Comparison of ENCODE assay signal across 8 cellular contexts in the genomic region with DNA sequence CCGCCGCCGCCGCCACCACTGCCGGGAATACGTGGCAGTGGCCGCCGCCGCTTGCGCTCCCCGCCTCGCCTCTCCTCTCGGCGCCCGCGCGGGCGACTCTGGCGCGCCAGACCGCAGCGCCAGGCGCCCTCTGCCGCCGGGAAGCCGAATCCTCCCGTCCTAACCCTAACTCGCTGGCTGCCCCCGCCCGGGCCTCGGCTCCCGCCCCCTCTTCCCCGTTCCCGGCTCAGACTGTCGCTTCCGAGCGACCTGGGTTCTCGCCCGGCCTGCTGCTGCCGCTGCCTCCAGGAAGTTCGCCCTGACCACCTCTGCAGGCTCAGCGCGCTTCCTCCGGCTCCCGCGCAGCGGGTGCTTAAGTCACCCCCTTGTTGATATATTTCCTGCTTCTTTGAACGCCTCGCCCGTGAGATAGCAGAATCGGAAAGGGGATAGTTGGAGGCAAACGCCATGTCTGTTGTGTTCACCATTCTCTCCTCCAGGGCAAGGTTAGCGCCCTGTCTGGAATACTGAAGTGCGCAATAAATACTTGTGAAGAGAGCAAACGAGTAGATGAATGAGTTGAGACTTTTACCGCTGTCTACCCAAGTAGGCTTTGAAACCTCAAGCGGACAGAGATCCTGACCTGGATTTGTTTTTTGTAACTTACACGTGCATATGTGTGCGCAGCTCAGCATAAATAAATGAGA. TPM values are rescaled to one million over a fixed set of nuclear protein-coding genes. Genes with fewer than 3 reads are reported as not detected.
DNase-seq lines count a peak whose midpoint lies in the region; ATAC-seq and TF ChIP-seq lines count a peak whose summit lies in the region.

A gene with protein sequence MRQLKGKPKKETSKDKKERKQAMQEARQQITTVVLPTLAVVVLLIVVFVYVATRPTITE (minus strand): TSS at position 100 of the 686 bp plus-strand sequence. CDS start 64,202 bp downstream, outside the sequence.

- peak; percentile 92 to 94 for TF ChIP-seq CTCF in Caco-2 (IDR thresholded peaks at IDR 0.05; ENCODE audit: insufficient read depth in 1 of 2, low read depth in 1 of 2, low read length in 1 of 2, severe bottlenecking in 1 of 2, unreplicated experiment in 1 of 2)

- BruUV-seq in Caco-2 (replicated peaks; lab: Mats Ljungman, UMichigan) = no TSS peak

- H3K9me3 ChIP-seq in Caco-2 = no peaks in the 10 kb centered on the region
- H3K9me3 ChIP-seq in endocrine pancreas (ENCODE audit: control insufficient read depth, low read length) = no peaks in the 10 kb centered on the region

- peak; percentile 82 for ATAC-seq in GM21381 (IDR thresholded peaks at IDR 0.05; ENCODE audit: unreplicated experiment)

- H3K4me3 ChIP-seq in Caco-2 (ENCODE audit: low read depth, low read length) = peak within 1 kb of the TSS; percentile 84
- peak within 1 kb of the TSS; percentile 87 for H3K4me3 ChIP-seq in endocrine pancreas (ENCODE audit: control insufficient read depth, insufficient read depth, low read length)

- H3K36me3 ChIP-seq in Caco-2 (ENCODE audit: control insufficient read depth, insufficient read depth, low read length) (no peaks in the 10 kb centered on the region), endocrine pancreas (ENCODE audit: control insufficient read depth, insufficient read depth, low read length) (no peaks in the 10 kb centered on the region)

- H3K27me3 Mint-ChIP-seq in Caco-2 (ENCODE audit: insufficient read depth, unreplicated experiment) = peaks cover 5% of the 10 kb centered on the region

- H3K9me3 Mint-ChIP-seq in Caco-2 (ENCODE audit: unreplicated experiment) = no peaks in the 10 kb centered on the region

- H3K27me3 ChIP-seq in Caco-2 (replicated peaks; ENCODE audit: control insufficient read depth, insufficient read depth, low read length) = no peaks in the 10 kb centered on the region
- H3K27me3 ChIP-seq in endocrine pancreas (ENCODE audit: control insufficient read depth, insufficient read depth, low read length) = no peaks in the 10 kb centered on the region

- H3K4me3 Mint-ChIP-seq in Caco-2 (ENCODE audit: unreplicated experiment) = peak within 1 kb of the TSS; percentile 89

- DNase-seq in Caco-2 = peak; percentile 92 to 97
- DNase-seq in HT1080 (ENCODE audit: low read depth) = peak; percentile 79
- DNase-seq in NOMO-1 treated with DMSO at 0.1 percent for 48 hours (lab: John Stamatoyannopoulos, UW; ENCODE audit: unreplicated experiment) = peak; percentile 57
- DNase-seq in activated CD8-positive, alpha-beta memory T cell treated with anti-CD3 and anti-CD28 coated beads for 4 hours (ENCODE audit: low read depth in 2 of 2) = peak; percentile 26 to 27
- peak; percentile 96 for DNase-seq in mesenteric fat pad (ENCODE audit: low spot score)
- DNase-seq in stimulated activated CD8-positive, alpha-beta memory T cell treated with anti-CD3 and anti-CD28 coated beads, Interleukin-15, amount 100 ng/mL, for 24 hours (ENCODE audit: low read depth) = peak; percentile 31

- peak within 1 kb of the TSS; percentile 63 for H3K27ac Mint-ChIP-seq in Caco-2 (ENCODE audit: unreplicated experiment)

- POLR2A ChIA-PET in Caco-2 (lab: Charles Lee) = no interaction called here

- H3K36me3 Mint-ChIP-seq in Caco-2 (ENCODE audit: insufficient read depth, unreplicated experiment) = peaks cover 6% of the 10 kb centered on the region

- H3K9ac ChIP-seq in endocrine pancreas (ENCODE audit: control insufficient read depth, insufficient read depth, low read length) = peak within 1 kb of the TSS; percentile 92

- intact Hi-C loops in Caco-2 (cut with micrococcal nuclease; ENCODE audit: unreplicated experiment) = loop anchor here (1.0 to 10.0 kb wide), 7 partner anchors 105 to 409 kb away; partner anchors contain the start of gene DEUP1

- CTCF ChIA-PET in Caco-2 (lab: Charles Lee) = interaction anchor here (0.5 kb wide), 1 partner anchor 19 kb away, joined by 3 read pairs; no protein-coding TSS in a partner anchor

- peaks cover 13% of the 10 kb centered on the region for H3K4me1 Mint-ChIP-seq in Caco-2 (ENCODE audit: low read depth, unreplicated experiment)

- peaks cover 9% of the 10 kb centered on the region for H3K4me1 ChIP-seq in Caco-2
- H3K4me1 ChIP-seq in endocrine pancreas (ENCODE audit: control insufficient read depth, insufficient read depth, low read length) = peaks cover 8% of the 10 kb centered on the region

RNA-seq across cellular contexts. Expression of the gene that starts here (rescaled TPM):
- total RNA-seq in Caco-2 (2022) = 45.6 and 46.3 TPM in 2 replicates
- total RNA-seq in HT1080 (2014; rRNA removed; shearing (Covaris generic)) = 18.8 and 42.6 TPM in 2 replicates
- 18.9 and 19.3 TPM in 2 replicates for polyA plus RNA-seq in HT1080 (2015; cell fraction: cytosol; rRNA removed)
- 5.2 and 8.6 TPM in 2 replicates for polyA plus RNA-seq in HT1080 (2015; cell fraction: nucleus; rRNA removed)
- total RNA-seq in mesenteric fat pad = 17.3 TPM

Comparison
In these comparisons a context has a peak if more than half of its experiments do, and no peak if none do; other contexts are left out.
1. Peak in every context shown above with its lines: DNase-seq, ATAC-seq and H3K4me3 ChIP-seq.
2. DNase-seq: peak in every context shown above with its lines; median percentile 96 in mesenteric fat pad; 94 in Caco-2; 79 in HT1080; 57 in NOMO-1 treated with DMSO at 0.1 percent for 48 hours; 31 in stimulated activated CD8-positive, alpha-beta memory T cell treated with anti-CD3 and anti-CD28 coated beads, Interleukin-15, amount 100 ng/mL, for 24 hours; 26 in activated CD8-positive, alpha-beta memory T cell treated with anti-CD3 and anti-CD28 coated beads for 4 hours.